ENCODE assay signal across 8 cellular contexts in the genomic region with DNA sequence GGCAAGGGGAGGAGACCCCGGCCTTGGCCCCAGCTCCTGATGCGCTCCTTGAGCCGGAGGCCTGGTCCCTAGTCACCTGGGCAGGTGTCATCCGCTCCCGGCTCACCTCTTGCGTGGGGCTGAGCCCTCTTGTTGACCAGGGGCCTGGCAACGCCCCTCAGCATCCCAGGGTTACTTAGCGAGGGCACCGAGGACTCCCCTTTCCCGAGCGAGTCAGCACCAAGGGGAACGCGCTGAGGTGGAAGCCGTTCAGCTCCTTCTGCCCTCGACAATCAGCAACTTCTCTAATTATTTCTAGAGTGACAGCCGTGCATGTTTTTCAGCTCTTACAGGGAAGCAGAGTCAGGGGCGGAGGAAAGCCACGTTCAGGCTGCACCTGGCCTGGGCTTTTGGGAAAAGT. TPM values are rescaled to one million over a fixed set of nuclear protein-coding genes. Genes with fewer than 3 reads are reported as not detected.
DNase-seq lines count a peak whose midpoint lies in the region; TF ChIP-seq lines count a peak whose summit lies in the region.

No MANE protein-coding gene starts in this region.

- H3K4me3 ChIP-seq in kidney epithelial cell (ENCODE audit: low read depth, low read length) (peak overlapping the region; percentile 42), tibial artery (peak overlapping the region; percentile 61 to 72)

- peaks cover 24% of the 10 kb centered on the region for H3K4me1 Mint-ChIP-seq in activated T-cell treated with anti-CD3 and anti-CD28 coated beads, Interleukin-2, amount 50 U/mL, for 24 hours (ENCODE audit: low read depth)
- H3K4me1 Mint-ChIP-seq in activated T-helper 2 cell treated with anti-CD3 and anti-CD28 coated beads, Interferon-gamma antibody, Interleukin-2, Interleukin-4, amounts not matched to agents 10 μg/mL and 5 μg/mL and 100 μg/mL, durations not matched to agents 14 hours and 24 hours and 36 hours (ENCODE audit: low read depth): peaks cover 17% of the 10 kb centered on the region

- peaks cover 39% of the 10 kb centered on the region for H3K27me3 Mint-ChIP-seq in activated T-cell treated with anti-CD3 and anti-CD28 coated beads, Interleukin-2, amount 50 U/mL, for 24 hours
- H3K27me3 Mint-ChIP-seq in activated T-helper 2 cell treated with anti-CD3 and anti-CD28 coated beads, Interferon-gamma antibody, Interleukin-2, Interleukin-4, amounts not matched to agents 10 μg/mL and 5 μg/mL and 100 μg/mL, durations not matched to agents 14 hours and 24 hours and 36 hours (ENCODE audit: low read depth): peaks cover 27% of the 10 kb centered on the region

- H3K27ac Mint-ChIP-seq in activated T-cell treated with anti-CD3 and anti-CD28 coated beads, Interleukin-2, amount 50 U/mL, for 24 hours: no peak overlapping the region
- H3K27ac Mint-ChIP-seq in activated T-helper 2 cell treated with anti-CD3 and anti-CD28 coated beads, Interferon-gamma antibody, Interleukin-2, Interleukin-4, amounts not matched to agents 10 μg/mL and 5 μg/mL and 100 μg/mL, durations not matched to agents 14 hours and 24 hours and 36 hours: no peak overlapping the region

- intact Hi-C loops in activated T-helper 2 cell treated with anti-CD3 and anti-CD28 coated beads, Interferon-gamma antibody, Interleukin-2, Interleukin-4, amounts not matched to agents 10 μg/mL and 5 μg/mL and 100 μg/mL, durations not matched to agents 14 hours and 24 hours and 36 hours (cut with micrococcal nuclease): no loop called here
- intact Hi-C loops in tibial artery (cut with DNase I; ENCODE audit: low total_unique reads): loop anchor here (10.0 kb wide), 2 partner anchors 74 to 104 kb away; no protein-coding TSS in a partner anchor

- no peaks in the 10 kb centered on the region for H3K9me3 ChIP-seq in tibial artery

- no peaks in the 10 kb centered on the region for H3K9me3 Mint-ChIP-seq in activated T-cell treated with anti-CD3 and anti-CD28 coated beads, Interleukin-2, amount 50 U/mL, for 24 hours
- H3K9me3 Mint-ChIP-seq in activated T-helper 2 cell treated with anti-CD3 and anti-CD28 coated beads, Interferon-gamma antibody, Interleukin-2, Interleukin-4, amounts not matched to agents 10 μg/mL and 5 μg/mL and 100 μg/mL, durations not matched to agents 14 hours and 24 hours and 36 hours: peaks cover 5% of the 10 kb centered on the region

- no peaks in the 10 kb centered on the region for H3K36me3 Mint-ChIP-seq in activated T-cell treated with anti-CD3 and anti-CD28 coated beads, Interleukin-2, amount 50 U/mL, for 24 hours (ENCODE audit: low read depth)
- no peaks in the 10 kb centered on the region for H3K36me3 Mint-ChIP-seq in activated T-helper 2 cell treated with anti-CD3 and anti-CD28 coated beads, Interferon-gamma antibody, Interleukin-2, Interleukin-4, amounts not matched to agents 10 μg/mL and 5 μg/mL and 100 μg/mL, durations not matched to agents 14 hours and 24 hours and 36 hours (ENCODE audit: low read depth)

- no peak for TF ChIP-seq CTCF in kidney epithelial cell (IDR thresholded peaks at IDR 0.05; ENCODE audit: insufficient read depth, low read length, poor library complexity, severe bottlenecking)
- no peak for TF ChIP-seq CTCF in tibial artery (IDR thresholded peaks at IDR 0.05)

- H3K36me3 ChIP-seq in kidney epithelial cell (ENCODE audit: control insufficient read depth, insufficient read depth, low read length) (no peaks in the 10 kb centered on the region), tibial artery (no peaks in the 10 kb centered on the region)

- H3K4me3 Mint-ChIP-seq in activated T-cell treated with anti-CD3 and anti-CD28 coated beads, Interleukin-2, amount 50 U/mL, for 24 hours: peak overlapping the region; percentile 61
- H3K4me3 Mint-ChIP-seq in activated T-helper 2 cell treated with anti-CD3 and anti-CD28 coated beads, Interferon-gamma antibody, Interleukin-2, Interleukin-4, amounts not matched to agents 10 μg/mL and 5 μg/mL and 100 μg/mL, durations not matched to agents 14 hours and 24 hours and 36 hours (ENCODE audit: low read depth): peak overlapping the region; percentile 57

- no peak for DNase-seq in activated T-cell treated with anti-CD3 and anti-CD28 coated beads, Interleukin-2, amount 50 U/mL, for 24 hours
- DNase-seq in activated T-cell treated with anti-CD3 and anti-CD28 coated beads, Interleukin-2, amount 50 U/mL, for 1 hour: no peak
- no peak for DNase-seq in activated T-helper 2 cell treated with anti-CD3 and anti-CD28 coated beads, Interferon-gamma antibody, Interleukin-2, Interleukin-4, amounts not matched to agents 10 μg/mL and 5 μg/mL and 100 μg/mL, durations not matched to agents 14 hours and 24 hours and 36 hours (ENCODE audit: low spot score)
- DNase-seq in kidney epithelial cell (ENCODE audit: low read depth) (no peak), tibial artery (no peak), hepatic stellate cell (ENCODE audit: low spot score) (no peak), NCI-H1092 (lab: John Stamatoyannopoulos, UW) (no peak), NCI-H82 (lab: John Stamatoyannopoulos, UW) (no peak)

- peaks cover 0 to 40% (median 20%) of the 10 kb centered on the region in 4 donors for H3K4me1 ChIP-seq in tibial artery

- no peaks in the 10 kb centered on the region for H3K27me3 ChIP-seq in kidney epithelial cell (ENCODE audit: control insufficient read depth, insufficient read depth, low read length)
- H3K27me3 ChIP-seq in tibial artery: no peaks in the 10 kb centered on the region

- peak overlapping the region; percentile 50 to 74 for H3K27ac ChIP-seq in tibial artery

RNA-seq across cellular contexts. Expression of gene SLC45A1, which starts 0.5 kb away (rescaled TPM):
- total RNA-seq in activated T-helper 2 cell treated with anti-CD3 and anti-CD28 coated beads, Interferon-gamma antibody, Interleukin-2, Interleukin-4, amounts not matched to agents 10 μg/mL and 5 μg/mL and 100 μg/mL, durations not matched to agents 14 hours and 24 hours and 36 hours: 0.50 and 0.80 TPM in 2 replicates
- 0.79 and 1.5 TPM in 2 replicates for total RNA-seq in kidney epithelial cell
